In genomic region chr14:37583358-37584210, GRCh38 we compare ENCODE assay signal across 1 cellular context.
TF ChIP-seq lines count a peak whose summit lies in the region.

No MANE protein-coding gene starts in this region.

TF ChIP-seq in HepG2, 621 proteins besides CTCF, POLR2A, EP300 and RAD21 (continued from another document and continues in another):
- no peak for TF ChIP-seq SNAPC4 (CRISPR knock-in tag; IDR thresholded peaks at IDR 0.05)
- TF ChIP-seq RNF219 (CRISPR knock-in tag; IDR thresholded peaks at IDR 0.05), result no peak
- peak; percentile 51; the same call in 1 of the 2 replicates for TF ChIP-seq ZNF20 (CRISPR knock-in tag; IDR thresholded peaks at IDR 0.05)
- no peak for TF ChIP-seq SP140L (CRISPR knock-in tag; IDR thresholded peaks at IDR 0.05; ENCODE audit: borderline replicate concordance)
- TF ChIP-seq HOXA7 (CRISPR knock-in tag; IDR thresholded peaks at IDR 0.05), result no peak
- TF ChIP-seq ZMYM3 (CRISPR knock-in tag; IDR thresholded peaks at IDR 0.05), result no peak
- TF ChIP-seq CBX1 (IDR thresholded peaks at IDR 0.05; ENCODE audit: low read depth), result peak; percentile 25
- no peak for TF ChIP-seq CAMTA2 (CRISPR knock-in tag; IDR thresholded peaks at IDR 0.05; ENCODE audit: borderline replicate concordance)
- no peak for TF ChIP-seq ZBTB8A (CRISPR knock-in tag; IDR thresholded peaks at IDR 0.05; ENCODE audit: borderline replicate concordance, low read depth)
- TF ChIP-seq THAP7 (CRISPR knock-in tag; IDR thresholded peaks at IDR 0.05), result 0 out of 2 replicates have a peak, but pooled peaks have one; percentile 13
- no peak; the same call in 1 of the 2 replicates for TF ChIP-seq ZNF616 (CRISPR knock-in tag; IDR thresholded peaks at IDR 0.05; ENCODE audit: low read depth)
- no peak for TF ChIP-seq MIXL1 (CRISPR knock-in tag; IDR thresholded peaks at IDR 0.05)
- no peak for TF ChIP-seq KLF11 (CRISPR knock-in tag; IDR thresholded peaks at IDR 0.05)
- no peak for TF ChIP-seq ZNF589 (CRISPR knock-in tag; conservative IDR thresholded peaks at IDR 0.05)
- TF ChIP-seq TOPORS (CRISPR knock-in tag; IDR thresholded peaks at IDR 0.05), result no peak
- no peak for TF ChIP-seq CBX5 (CRISPR knock-in tag; IDR thresholded peaks at IDR 0.05; ENCODE audit: borderline replicate concordance)
- TF ChIP-seq ZMAT5 (CRISPR knock-in tag; IDR thresholded peaks at IDR 0.05; ENCODE audit: borderline replicate concordance, low read depth), result no peak
- no peak for TF ChIP-seq ATF7 (IDR thresholded peaks at IDR 0.05)
- TF ChIP-seq ATF7 (CRISPR knock-in tag; IDR thresholded peaks at IDR 0.05), result no peak
- TF ChIP-seq KDM4B (CRISPR knock-in tag; IDR thresholded peaks at IDR 0.05), result no peak
- no peak for TF ChIP-seq ZBTB3 (CRISPR knock-in tag; IDR thresholded peaks at IDR 0.05; ENCODE audit: borderline replicate concordance, low read depth)
- TF ChIP-seq UBTF (CRISPR knock-in tag; IDR thresholded peaks at IDR 0.05), result peak; percentile 81
- no peak for TF ChIP-seq ZNF781 (CRISPR knock-in tag; IDR thresholded peaks at IDR 0.05; ENCODE audit: borderline replicate concordance, not compliant biosample characterization)
- no peak for TF ChIP-seq NKX3-1 (CRISPR knock-in tag; IDR thresholded peaks at IDR 0.05)
- peak; percentile 66; the same call in 1 of the 2 replicates for TF ChIP-seq ZNF788 (CRISPR knock-in tag; IDR thresholded peaks at IDR 0.05; ENCODE audit: borderline replicate concordance)
- TF ChIP-seq FOXM1 (CRISPR knock-in tag; IDR thresholded peaks at IDR 0.05), result no peak
- TF ChIP-seq MYC (CRISPR knock-in tag; IDR thresholded peaks at IDR 0.05; ENCODE audit: borderline replicate concordance), result peak; percentile 14; the same call in 1 of the 2 replicates
- peak; percentile 30; the same call in 1 of the 2 replicates for TF ChIP-seq ARID5B (CRISPR knock-in tag; IDR thresholded peaks at IDR 0.05)
- TF ChIP-seq NFKBIZ (CRISPR knock-in tag; IDR thresholded peaks at IDR 0.05), result no peak
- TF ChIP-seq ARHGAP35 (CRISPR knock-in tag; IDR thresholded peaks at IDR 0.05; ENCODE audit: borderline replicate concordance), result peak; percentile 71; the same call in 1 of the 2 replicates
- no peak for TF ChIP-seq CREB1 (IDR thresholded peaks at IDR 0.05)
- TF ChIP-seq CREB1 (CRISPR knock-in tag; IDR thresholded peaks at IDR 0.05), result no peak
- TF ChIP-seq ZC3H13 (CRISPR knock-in tag; IDR thresholded peaks at IDR 0.05), result no peak
- no peak for TF ChIP-seq ZNF343 (CRISPR knock-in tag; IDR thresholded peaks at IDR 0.05)
- TF ChIP-seq ZNF607 (CRISPR knock-in tag; IDR thresholded peaks at IDR 0.05; ENCODE audit: borderline replicate concordance), result no peak; the same call in 1 of the 2 replicates
- no peak for TF ChIP-seq ERF (CRISPR knock-in tag; IDR thresholded peaks at IDR 0.05)
- TF ChIP-seq ZNF224 (CRISPR knock-in tag; IDR thresholded peaks at IDR 0.05), result no peak
- no peak for TF ChIP-seq PRDM4 (CRISPR knock-in tag; IDR thresholded peaks at IDR 0.05; ENCODE audit: borderline replicate concordance)
- no peak for TF ChIP-seq ZNF280B (CRISPR knock-in tag; IDR thresholded peaks at IDR 0.05; ENCODE audit: borderline replicate concordance)
